ENCODE assay signal across 8 cellular contexts in the genomic region with DNA sequence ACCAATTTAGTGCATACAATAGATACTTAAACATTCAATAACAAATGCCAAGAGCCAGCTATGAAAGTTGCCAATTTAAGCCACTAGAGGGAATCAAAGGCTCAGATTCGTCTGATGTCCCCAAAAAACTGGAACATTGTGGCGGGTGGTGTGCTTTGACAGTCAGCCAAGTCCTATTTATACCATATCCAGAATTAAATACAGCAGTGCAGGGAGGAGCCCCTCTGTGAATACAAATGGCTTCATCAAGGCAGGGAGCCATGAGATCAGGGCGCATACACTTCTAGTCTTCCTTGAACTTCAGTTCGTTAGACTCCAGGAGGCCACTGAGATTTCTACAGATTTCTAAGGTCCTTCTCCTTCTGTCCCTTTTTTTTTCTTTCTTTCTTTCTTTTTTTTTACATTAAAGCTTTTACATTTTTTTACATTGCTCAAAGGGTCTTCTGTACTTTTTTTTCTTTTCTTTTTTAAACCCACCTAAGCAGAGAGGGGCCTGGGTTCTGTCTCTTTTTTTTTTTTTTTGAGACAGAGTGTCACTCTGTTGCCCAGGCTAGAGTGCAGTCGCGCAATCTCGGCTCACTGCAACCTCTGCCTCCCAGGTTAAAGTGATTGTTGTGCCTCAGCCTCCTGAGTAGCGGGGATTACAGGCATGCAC. TPM values are rescaled to one million over a fixed set of nuclear protein-coding genes. Genes with fewer than 3 reads are reported as not detected.
A peak's percentile ranks its signal among the peaks of the same experiment; 100 is the strongest.
DNase-seq lines count a peak whose midpoint lies in the region; ATAC-seq, FAIRE-seq and TF ChIP-seq lines count a peak whose summit lies in the region.

No MANE protein-coding gene starts in this region.

- peak; percentile 90 for TF ChIP-seq RAD21 in SK-N-SH (IDR thresholded peaks at IDR 0.05; ENCODE audit: low read length)

- 0 out of 2 replicates have a peak overlapping the region, but pooled peaks have one; percentile 19 for H3K9ac ChIP-seq in SK-N-SH
- no peak overlapping the region for H3K9ac ChIP-seq in kidney (ENCODE audit: low read length in 2 of 2)

- no peaks in the 10 kb centered on the region for H3K27me3 Mint-ChIP-seq in central memory CD8-positive, alpha-beta T cell

- no peak for TF ChIP-seq POLR2A in stomach (IDR thresholded peaks at IDR 0.05)

- H3K4me3 Mint-ChIP-seq in central memory CD8-positive, alpha-beta T cell, result no peak overlapping the region

- no peaks in the 10 kb centered on the region; the same call in 1 of the 2 replicates for H4K20me1 ChIP-seq in SK-N-SH (ENCODE audit: insufficient read depth)

- POLR2A ChIA-PET in SK-N-SH (lab: Yijun Ruan, JAX), result interaction anchor here (0.6 to 2.1 kb wide), 4 partner anchors 144 to 375 kb away, joined by 3 to 7 read pairs (median 5); no protein-coding TSS in a partner anchor

- peak; percentile 52 for ATAC-seq in central memory CD8-positive, alpha-beta T cell (replicated peaks; ENCODE audit: extremely low read depth, poor library complexity, severe bottlenecking)

- peaks cover 81% of the 10 kb centered on the region for H3K79me2 ChIP-seq in SK-N-SH (ENCODE audit: insufficient read depth)

- no peaks in the 10 kb centered on the region for H3K9me2 ChIP-seq in SK-N-SH

- WGBS in SK-N-SH (ENCODE audit: low lambda C conversion rate), result 66% methylated on average over 8 of the region's 8 CpGs
- WGBS in stomach, 5 donors, result 49 to 56% (median 53%) methylated on average over 8 of the region's 8 CpGs

- H3K4me2 ChIP-seq in SK-N-SH, result 0 out of 2 replicates have a peak overlapping the region, but pooled peaks have one; percentile 28

- H2AFZ ChIP-seq in SK-N-SH (ENCODE audit: low read depth), result no peak overlapping the region

- peak; percentile 95 for FAIRE-seq in kidney (lab: Jason Lieb, UNC)

- intact Hi-C loops in kidney (cut with DNase I) (no loop called here), stomach (cut with DNase I; ENCODE audit: low total_unique reads) (no loop called here)

- H3K4me1 ChIP-seq in SK-N-SH (ENCODE audit: control insufficient read depth in 1 of 2, insufficient read depth in 2 of 2, low read depth in 1 of 2, low read length in 1 of 2), result peaks cover 8 to 16% of the 10 kb centered on the region in 2 experiments; a peak in 2 of 4 replicates
- H3K4me1 ChIP-seq in kidney (ENCODE audit: control insufficient read depth in 1 of 2, insufficient read depth in 1 of 2, low read depth in 1 of 2, low read length in 2 of 2), result no peaks in the 10 kb centered on the region
- H3K4me1 ChIP-seq in stomach, result peaks cover 10 to 48% (median 19%) of the 10 kb centered on the region in 4 donors

- H3K36me3 Mint-ChIP-seq in central memory CD8-positive, alpha-beta T cell (ENCODE audit: insufficient read depth), result peaks cover 2% of the 10 kb centered on the region

- H3K27ac Mint-ChIP-seq in central memory CD8-positive, alpha-beta T cell (ENCODE audit: low read depth), result no peak overlapping the region

- TF ChIP-seq EP300 in SK-N-SH (IDR thresholded peaks at IDR 0.05; ENCODE audit: borderline replicate concordance in 1 of 2, low read depth in 1 of 2, low read length in 1 of 2) (no peak), stomach (IDR thresholded peaks at IDR 0.05) (no peak)

- H3K36me3 ChIP-seq in SK-N-SH (replicated peaks in 1 of 2; ENCODE audit: control insufficient read depth in 1 of 2, insufficient read depth in 2 of 2, low read length in 1 of 2) (peaks cover 0 to 8% of the 10 kb centered on the region in 2 experiments), kidney (ENCODE audit: control insufficient read depth in 1 of 2, insufficient read depth in 2 of 2, low read length in 2 of 2) (no peaks in the 10 kb centered on the region), stomach (no peaks in the 10 kb centered on the region)

- H3K4me3 ChIP-seq in SK-N-SH (ENCODE audit: low read depth in 2 of 2, low read length in 1 of 2), result peak overlapping the region in 1 of 2 experiments; percentile 31; a peak in 1 of 4 replicates
- H3K4me3 ChIP-seq in kidney (ENCODE audit: low read length in 2 of 2), result no peak overlapping the region
- H3K4me3 ChIP-seq in stomach, result no peak overlapping the region

- peaks cover 12% of the 10 kb centered on the region for H3K4me1 Mint-ChIP-seq in central memory CD8-positive, alpha-beta T cell

- DNase-seq in stimulated activated CD4-positive, alpha-beta T cell treated with anti-CD3 and anti-CD28 coated beads, Interleukin-15, amount 100 ng/mL, for 24 hours, result peak; percentile 24
- DNase-seq in stimulated activated CD4-positive, alpha-beta T cell treated with anti-CD3 and anti-CD28 coated beads, Interleukin-12 subunit alpha, Interleukin-12 subunit beta, amount 100 ng/mL, for 4 hours, result no peak
- DNase-seq in NCI-H1092 treated with DMSO at 0.1 percent for 48 hours (lab: John Stamatoyannopoulos, UW), result peak; percentile 96
- DNase-seq in SK-N-SH, result peak; percentile 76
- peak in 1 of 2 donors; percentile 16 for DNase-seq in central memory CD8-positive, alpha-beta T cell (ENCODE audit: low spot score in 2 of 2)
- no peak for DNase-seq in kidney
- DNase-seq in stomach, result no peak
- no peak for DNase-seq in effector CD8-positive, alpha-beta T cell (lab: John Stamatoyannopoulos, UW)

- no peaks in the 10 kb centered on the region for H3K9me3 Mint-ChIP-seq in central memory CD8-positive, alpha-beta T cell

- H3K9me3 ChIP-seq in SK-N-SH (no peaks in the 10 kb centered on the region), kidney (ENCODE audit: control insufficient read depth in 1 of 2, low read length in 2 of 2) (no peaks in the 10 kb centered on the region), stomach (no peaks in the 10 kb centered on the region)

- CTCF ChIA-PET in SK-N-SH (lab: Yijun Ruan, JAX), result interaction anchor here (0.6 to 20.4 kb wide), 53 partner anchors 9 to 584 kb away, joined by 3 to 437 read pairs (median 4); a partner anchor contains a TSS

- TF ChIP-seq CTCF in SK-N-SH (IDR thresholded peaks at IDR 0.05), result peak; percentile 81
- TF ChIP-seq CTCF in kidney (IDR thresholded peaks at IDR 0.05; ENCODE audit: borderline replicate concordance, extremely low read depth, insufficient read depth), result peak; percentile 65
- TF ChIP-seq CTCF in stomach (IDR thresholded peaks at IDR 0.05), result peak in 5 of 7 experiments; percentile 41 to 61 (median 49)

- H3K27ac ChIP-seq in SK-N-SH (ENCODE audit: low read depth in 2 of 2, low read length in 1 of 2) (peak overlapping the region; percentile 31 to 53; a peak in 3 of 4 replicates), kidney (ENCODE audit: low read depth in 2 of 2, low read length in 2 of 2) (no peak overlapping the region), stomach (peak overlapping the region in 3 of 5 donors; percentile 17 to 60 (median 45))

- peaks cover 20% of the 10 kb centered on the region for H3F3A ChIP-seq in SK-N-SH (replicated peaks; ENCODE audit: insufficient read depth)

- H3K27me3 ChIP-seq in SK-N-SH (ENCODE audit: insufficient read depth) (no peaks in the 10 kb centered on the region), stomach (no peaks in the 10 kb centered on the region)

TF ChIP-seq in SK-N-SH, 30 proteins besides CTCF, POLR2A, EP300 and RAD21 (continues in another document):
- no peak for TF ChIP-seq POLR2AphosphoS5 (IDR thresholded peaks at IDR 0.05; ENCODE audit: low read depth, low read length)
- TF ChIP-seq, protein P1, sequence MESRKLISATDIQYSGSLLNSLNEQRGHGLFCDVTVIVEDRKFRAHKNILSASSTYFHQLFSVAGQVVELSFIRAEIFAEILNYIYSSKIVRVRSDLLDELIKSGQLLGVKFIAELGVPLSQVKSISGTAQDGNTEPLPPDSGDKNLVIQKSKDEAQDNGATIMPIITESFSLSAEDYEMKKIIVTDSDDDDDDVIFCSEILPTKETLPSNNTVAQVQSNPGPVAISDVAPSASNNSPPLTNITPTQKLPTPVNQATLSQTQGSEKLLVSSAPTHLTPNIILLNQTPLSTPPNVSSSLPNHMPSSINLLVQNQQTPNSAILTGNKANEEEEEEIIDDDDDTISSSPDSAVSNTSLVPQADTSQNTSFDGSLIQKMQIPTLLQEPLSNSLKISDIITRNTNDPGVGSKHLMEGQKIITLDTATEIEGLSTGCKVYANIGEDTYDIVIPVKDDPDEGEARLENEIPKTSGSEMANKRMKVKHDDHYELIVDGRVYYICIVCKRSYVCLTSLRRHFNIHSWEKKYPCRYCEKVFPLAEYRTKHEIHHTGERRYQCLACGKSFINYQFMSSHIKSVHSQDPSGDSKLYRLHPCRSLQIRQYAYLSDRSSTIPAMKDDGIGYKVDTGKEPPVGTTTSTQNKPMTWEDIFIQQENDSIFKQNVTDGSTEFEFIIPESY (IDR thresholded peaks at IDR 0.05; ENCODE audit: borderline replicate concordance, low read depth), result no peak
- TF ChIP-seq JUND (IDR thresholded peaks at IDR 0.05), result no peak
- 0 out of 2 replicates have a peak, but pooled peaks have one; percentile 11 for TF ChIP-seq TCF12 (IDR thresholded peaks at IDR 0.05)
- peak; percentile 73 for TF ChIP-seq SMC3 (IDR thresholded peaks at IDR 0.05; ENCODE audit: low read depth, low read length)
- no peak for TF ChIP-seq FOXJ3 (CRISPR knock-in tag; IDR thresholded peaks at IDR 0.05)
- peak; percentile 47; the same call in 1 of the 2 replicates for TF ChIP-seq MXI1 (IDR thresholded peaks at IDR 0.05; ENCODE audit: low read depth, low read length)
- no peak for TF ChIP-seq GATA2 (CRISPR knock-in tag; IDR thresholded peaks at IDR 0.05)
- TF ChIP-seq TAF1 (IDR thresholded peaks at IDR 0.05; ENCODE audit: borderline replicate concordance, low read depth, low read length), result no peak
- peak; percentile 27; the same call in 1 of the 2 replicates for TF ChIP-seq NFIC (IDR thresholded peaks at IDR 0.05; ENCODE audit: borderline replicate concordance)

RNA-seq across cellular contexts. Expression of a gene that starts 41.5 kb away (rescaled TPM):
- polyA plus RNA-seq in SK-N-SH (2012; rRNA removed) (2,088 and 3,150 TPM in 2 replicates), kidney (ENCODE audit: insufficient read depth, low read depth, low replicate concordance) (1,081 TPM), stomach (100 to 1,000 TPM; 187 to 666 (median 428) TPM)
- 2,445 and 2,787 TPM in 2 replicates for polyA plus RNA-seq in SK-N-SH (2012; cell fraction: cytosol; rRNA removed)
- polyA plus RNA-seq in SK-N-SH (2012; cell fraction: nucleus; rRNA removed), result 1,331 and 2,502 TPM in 2 replicates
- total RNA-seq in kidney (869 TPM), stomach (1,000 to 10,000 TPM in 1 of 5 donors, 100 to 1,000 TPM in 4; 380 to 1,244 (median 728) TPM)

Comparison
In these comparisons a context has a peak if more than half of its experiments do, and no peak if none do; other contexts are left out.
1. DNase-seq: peak in stimulated activated CD4-positive, alpha-beta T cell treated with anti-CD3 and anti-CD28 coated beads, Interleukin-15, amount 100 ng/mL, for 24 hours (single experiment), NCI-H1092 treated with DMSO at 0.1 percent for 48 hours (single experiment) and SK-N-SH (single experiment); none in stimulated activated CD4-positive, alpha-beta T cell treated with anti-CD3 and anti-CD28 coated beads, Interleukin-12 subunit alpha, Interleukin-12 subunit beta, amount 100 ng/mL, for 4 hours (single experiment), kidney (single experiment), stomach (single experiment) and effector CD8-positive, alpha-beta T cell (single experiment).
2. H3K27ac ChIP-seq: peak in SK-N-SH (2 of 2) and stomach (3 of 5); none in kidney (0 of 2).
3. Peak in every context shown above with its lines, with median percentiles within 50 percentile points of each other: CTCF ChIP-seq.